Comparison of ENCODE assay signal across 34 cellular contexts in the genomic region with DNA sequence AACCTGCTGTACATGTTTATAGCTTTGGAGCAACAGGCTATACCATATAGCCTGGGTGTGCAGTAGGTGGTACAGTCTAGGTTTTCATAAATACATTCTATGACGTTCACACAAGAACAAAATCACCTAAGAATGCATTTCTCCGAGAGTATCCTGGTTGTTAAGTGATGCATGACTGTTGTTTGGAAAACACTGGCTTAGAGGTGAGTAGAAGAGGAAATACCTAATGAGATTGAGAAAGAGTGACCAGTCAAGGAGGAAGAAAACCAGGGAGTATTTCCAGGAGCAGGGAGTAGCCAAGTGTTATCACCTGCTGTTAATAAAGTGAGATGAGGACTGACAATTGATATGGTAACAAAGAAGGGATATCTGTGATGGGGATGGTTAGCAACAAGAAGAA. TPM values are rescaled to one million over a fixed set of nuclear protein-coding genes. Genes with fewer than 3 reads are reported as not detected.
"Had no signal": no experiment of that assay in that cellular context is flagged by ENCODE, and none has a peak within 500 bp of the region (broad histone marks: within the 10 kb centered on the region; RNA-seq: fewer than 3 reads in every experiment).

No MANE protein-coding gene starts in this region.

- H3K36me3 ChIP-seq: Peyer's patch, SJSA1 had no signal

- H3K27me3 Mint-ChIP-seq: activated B cell treated with CpG ODN at 0.5 μM for 24 hours; activated CD8-positive, alpha-beta T cell treated with anti-CD3 and anti-CD28 coated beads for 36 hours; activated naive CD4-positive, alpha-beta T cell treated with anti-CD3 and anti-CD28 coated beads, Interleukin-2, amount 50 U/mL, for 24 hours; activated T-helper 17 cell treated with anti-CD3 and anti-CD28 coated beads, Interleukin-2, amount 50 U/mL, for 72 hours; T-helper 17 cell had no signal

- H3K27me3 ChIP-seq: Peyer's patch, SJSA1 had no signal

- H3K27ac ChIP-seq: Peyer's patch, SJSA1, VCaP had no signal

- H3K27ac Mint-ChIP-seq: activated B cell treated with CpG ODN at 0.5 μM for 24 hours; activated CD8-positive, alpha-beta T cell treated with anti-CD3 and anti-CD28 coated beads for 36 hours; activated naive CD4-positive, alpha-beta T cell treated with anti-CD3 and anti-CD28 coated beads, Interleukin-2, amount 50 U/mL, for 24 hours; activated T-cell treated with anti-CD3 and anti-CD28 coated beads, Interleukin-2, amount 50 U/mL, for 72 hours; activated T-helper 17 cell treated with anti-CD3 and anti-CD28 coated beads, Interleukin-2, amount 50 U/mL, for 72 hours; T-cell; T-helper 17 cell had no signal

- H3K4me3 Mint-ChIP-seq: activated B cell treated with CpG ODN at 0.5 μM for 24 hours; activated CD8-positive, alpha-beta T cell treated with anti-CD3 and anti-CD28 coated beads for 36 hours; activated naive CD4-positive, alpha-beta T cell treated with anti-CD3 and anti-CD28 coated beads, Interleukin-2, amount 50 U/mL, for 24 hours; activated T-cell treated with anti-CD3 and anti-CD28 coated beads, Interleukin-2, amount 50 U/mL, for 72 hours; activated T-helper 17 cell treated with anti-CD3 and anti-CD28 coated beads, Interleukin-2, amount 50 U/mL, for 72 hours; T-cell; T-helper 17 cell had no signal

- DNase-seq: activated B cell treated with CpG ODN at 0.5 μM for 24 hours; activated CD4-positive, alpha-beta T cell treated with anti-CD3 and anti-CD28 coated beads for 4 hours; activated CD4-positive, CD25-positive, alpha-beta regulatory T cell treated with anti-CD3 and anti-CD28 coated beads, Interleukin-2, amount 50 U/mL, for 72 hours; activated CD8-positive, alpha-beta T cell treated with anti-CD3 and anti-CD28 coated beads for 36 hours; activated effector memory CD4-positive, alpha-beta T cell treated with anti-CD3 and anti-CD28 coated beads, Interleukin-2, amount 50 U/mL, for 16 hours; activated naive CD4-positive, alpha-beta T cell; activated T-cell treated with anti-CD3 and anti-CD28 coated beads, Interleukin-2, amount 50 U/mL, for 1 hour; activated T-cell treated with anti-CD3 and anti-CD28 coated beads, Interleukin-2, amount 50 U/mL, for 72 hours; anterior cingulate cortex; Kasumi-1; KG1; MM.1S; MV-4-11; NCI-H1092; NCI-H1436 treated with DMSO at 0.1 percent for 48 hours; NCI-H187; NCI-H2029 treated with DMSO at 0.1 percent for 48 hours; NCI-H2107; NCI-H2171; NCI-H510A; NCI-H526; NCI-H748 treated with DMSO at 0.1 percent for 48 hours; NK-92 treated with Interleukin-12 subunit alpha and Interleukin-12 subunit beta, amount 100 ng/mL, for 24 hours; PC-3; Peyer's patch; RPMI8226; SHP77 treated with DMSO at 0.1 percent for 48 hours; SK-N-SH; T-cell; T-helper 17 cell had no signal

- H3K9me3 ChIP-seq: Peyer's patch, SK-N-SH had no signal

- H3K4me3 ChIP-seq: Peyer's patch, SJSA1 had no signal

RNA-seq across cellular contexts. Expression of gene ZNF892, which starts 2.9 kb away (rescaled TPM):
- total RNA-seq: PC-3 had no signal
